In genomic region chrX:6053126-6053625, GRCh38 we compare ENCODE assay signal across 20 cellular contexts.
DNase-seq lines count a peak whose midpoint lies in the region; ATAC-seq and TF ChIP-seq lines count a peak whose summit lies in the region.
"Had no signal": no experiment of that assay in that cellular context is flagged by ENCODE, and none has a peak within 500 bp of the region (broad histone marks: within the 10 kb centered on the region; RNA-seq: fewer than 3 reads in every experiment).

No MANE protein-coding gene starts in this region.

- no peak for TF ChIP-seq CTCF in glutamatergic neuron (IDR thresholded peaks at IDR 0.05; ENCODE audit: partially characterized antibody, unreplicated experiment)

- H3K27ac Mint-ChIP-seq in glutamatergic neuron (ENCODE audit: unreplicated experiment) = peak overlapping the region; percentile 98
- H3K27ac Mint-ChIP-seq: activated CD4-positive, alpha-beta T cell treated with anti-CD3 and anti-CD28 coated beads for 36 hours; activated naive CD4-positive, alpha-beta T cell treated with anti-CD3 and anti-CD28 coated beads, Interleukin-2, amount 50 U/mL, for 24 hours; natural killer cell treated with Interleukin-12 subunit alpha and Interleukin-12 subunit beta and Interleukin-15 and Interleukin-18, amount 100 ng/mL, for 72 hours; stimulated activated naive B cell treated with anti-CD40 and anti-IgM and Interleukin-4, amounts not matched to agents 10 μg/mL and 1 μg/mL and 100 μg/mL, for 72 hours had no signal

- peak overlapping the region; percentile 79 for H3K4me3 Mint-ChIP-seq in glutamatergic neuron (ENCODE audit: unreplicated experiment)
- H3K4me3 Mint-ChIP-seq: activated CD4-positive, alpha-beta T cell treated with anti-CD3 and anti-CD28 coated beads for 36 hours; activated naive CD4-positive, alpha-beta T cell treated with anti-CD3 and anti-CD28 coated beads, Interleukin-2, amount 50 U/mL, for 24 hours; natural killer cell treated with Interleukin-12 subunit alpha and Interleukin-12 subunit beta and Interleukin-15 and Interleukin-18, amount 100 ng/mL, for 72 hours; stimulated activated naive B cell treated with anti-CD40 and anti-IgM and Interleukin-4, amounts not matched to agents 10 μg/mL and 1 μg/mL and 100 μg/mL, for 72 hours had no signal

- H3K9me3 Mint-ChIP-seq in glutamatergic neuron (ENCODE audit: unreplicated experiment) = peaks cover 5% of the 10 kb centered on the region
- H3K9me3 Mint-ChIP-seq: activated naive CD4-positive, alpha-beta T cell treated with anti-CD3 and anti-CD28 coated beads, Interleukin-2, amount 50 U/mL, for 24 hours; stimulated activated naive B cell treated with anti-CD40 and anti-IgM and Interleukin-4, amounts not matched to agents 10 μg/mL and 1 μg/mL and 100 μg/mL, for 72 hours had no signal

- DNase-seq in DMS 273 treated with DMSO at 0.1 percent for 48 hours (lab: John Stamatoyannopoulos, UW) = peak; percentile 6
- peak; percentile 97 for DNase-seq in NCI-H1092 treated with DMSO at 0.1 percent for 48 hours (lab: John Stamatoyannopoulos, UW)
- DNase-seq in NCI-H524 (lab: John Stamatoyannopoulos, UW) = peak; percentile 89 to 95
- no peak for DNase-seq in glutamatergic neuron
- DNase-seq in amniotic stem cell (lab: John Stamatoyannopoulos, UW) = no peak
- DNase-seq in iPS-NIHi11 (ENCODE audit: low spot score) = no peak
- DNase-seq in Kasumi-1 (lab: John Stamatoyannopoulos, UW) = no peak
- DNase-seq: activated CD4-positive, alpha-beta T cell treated with anti-CD3 and anti-CD28 coated beads for 36 hours; colonic mucosa; DMS53; H7; left colon; NCI-H146; NCI-H526; SHP77; stimulated activated CD4-positive, alpha-beta T cell treated with anti-CD3 and anti-CD28 coated beads, Interleukin-2, amount 100 ng/mL, for 24 hours; stimulated activated naive B cell treated with anti-CD40 and anti-IgM and Interleukin-4, amounts not matched to agents 10 μg/mL and 1 μg/mL and 100 μg/mL, for 72 hours had no signal

- peaks cover 18% of the 10 kb centered on the region for H3K4me1 Mint-ChIP-seq in glutamatergic neuron (ENCODE audit: low read depth, unreplicated experiment)
- H3K4me1 Mint-ChIP-seq: activated CD4-positive, alpha-beta T cell treated with anti-CD3 and anti-CD28 coated beads for 36 hours; activated naive CD4-positive, alpha-beta T cell treated with anti-CD3 and anti-CD28 coated beads, Interleukin-2, amount 50 U/mL, for 24 hours; stimulated activated naive B cell treated with anti-CD40 and anti-IgM and Interleukin-4, amounts not matched to agents 10 μg/mL and 1 μg/mL and 100 μg/mL, for 72 hours had no signal

- ATAC-seq in GM19328 (IDR thresholded peaks at IDR 0.05; ENCODE audit: unreplicated experiment) = no peak
- ATAC-seq: activated CD4-positive, alpha-beta T cell treated with anti-CD3 and anti-CD28 coated beads for 36 hours; left colon; natural killer cell treated with Interleukin-12 subunit alpha and Interleukin-12 subunit beta and Interleukin-15 and Interleukin-18, amount 100 ng/mL, for 72 hours; stimulated activated naive B cell treated with anti-CD40 and anti-IgM and Interleukin-4, amounts not matched to agents 10 μg/mL and 1 μg/mL and 100 μg/mL, for 72 hours had no signal

- no peaks in the 10 kb centered on the region for H3K36me3 Mint-ChIP-seq in glutamatergic neuron (ENCODE audit: unreplicated experiment)
- H3K36me3 Mint-ChIP-seq: activated naive CD4-positive, alpha-beta T cell treated with anti-CD3 and anti-CD28 coated beads, Interleukin-2, amount 50 U/mL, for 24 hours; natural killer cell treated with Interleukin-12 subunit alpha and Interleukin-12 subunit beta and Interleukin-15 and Interleukin-18, amount 100 ng/mL, for 72 hours; stimulated activated naive B cell treated with anti-CD40 and anti-IgM and Interleukin-4, amounts not matched to agents 10 μg/mL and 1 μg/mL and 100 μg/mL, for 72 hours had no signal

- H3K27me3 Mint-ChIP-seq in glutamatergic neuron (ENCODE audit: unreplicated experiment) = peaks cover 3% of the 10 kb centered on the region
- H3K27me3 Mint-ChIP-seq: activated CD4-positive, alpha-beta T cell treated with anti-CD3 and anti-CD28 coated beads for 36 hours; activated naive CD4-positive, alpha-beta T cell treated with anti-CD3 and anti-CD28 coated beads, Interleukin-2, amount 50 U/mL, for 24 hours; natural killer cell treated with Interleukin-12 subunit alpha and Interleukin-12 subunit beta and Interleukin-15 and Interleukin-18, amount 100 ng/mL, for 72 hours; stimulated activated naive B cell treated with anti-CD40 and anti-IgM and Interleukin-4, amounts not matched to agents 10 μg/mL and 1 μg/mL and 100 μg/mL, for 72 hours had no signal

Comparison
In these comparisons a context has a peak if more than half of its experiments do, and no peak if none do; other contexts are left out.
1. DNase-seq: peak in DMS 273 treated with DMSO at 0.1 percent for 48 hours (single experiment), NCI-H1092 treated with DMSO at 0.1 percent for 48 hours (single experiment) and NCI-H524 (2 of 2); none in glutamatergic neuron (single experiment), amniotic stem cell (single experiment), iPS-NIHi11 (single experiment) and Kasumi-1 (0 of 2).